ENCODE assay signal across 20 cellular contexts in genomic region chr20:1973921-1974440, GRCh38. TPM values are rescaled to one million over a fixed set of nuclear protein-coding genes. Genes with fewer than 3 reads are reported as not detected.
DNase-seq lines count a peak whose midpoint lies in the region; TF ChIP-seq lines count a peak whose summit lies in the region.
"Had no signal": no experiment of that assay in that cellular context is flagged by ENCODE, and none has a peak within 500 bp of the region (broad histone marks: within the 10 kb centered on the region; RNA-seq: fewer than 3 reads in every experiment).

No MANE protein-coding gene starts in this region.

- DNase-seq in G401 (ENCODE audit: low spot score) (peak; percentile 66), WERI-Rb-1 (peak; percentile 27), endodermal cell (peak; percentile 33), neural progenitor cell (ENCODE audit: low spot score) (no peak), cortex of kidney (lab: John Stamatoyannopoulos, UW) (no peak), left ventricle myocardium inferior (no peak)
- no peak for DNase-seq in activated CD4-positive, alpha-beta T cell treated with anti-CD3 and anti-CD28 coated beads for 4 hours
- DNase-seq: 8988T; CD4-positive, alpha-beta memory T cell; DMS153; DMS79; GF-D8; HCEC 1CT; IMR-90 had no signal

- H3K27me3 ChIP-seq in WERI-Rb-1 (ENCODE audit: insufficient read depth, low read depth, severe bottlenecking) (no peaks in the 10 kb centered on the region), endodermal cell (ENCODE audit: control insufficient read depth, insufficient read depth, low read length, poor library complexity, severe bottlenecking) (peaks cover 15% of the 10 kb centered on the region), neural progenitor cell (peaks cover 2% of the 10 kb centered on the region), left ventricle myocardium inferior (ENCODE audit: low read depth) (peaks cover 73% of the 10 kb centered on the region)
- H3K27me3 ChIP-seq: BLaER1 had no signal

- TF ChIP-seq CTCF in WERI-Rb-1 (IDR thresholded peaks at IDR 0.05; ENCODE audit: low read depth, low read length) = no peak
- TF ChIP-seq CTCF in endodermal cell (conservative IDR thresholded peaks at IDR 0.05) = no peak
- TF ChIP-seq CTCF in neural progenitor cell (IDR thresholded peaks at IDR 0.05) = no peak
- TF ChIP-seq CTCF in left ventricle myocardium inferior (IDR thresholded peaks at IDR 0.05; ENCODE audit: borderline replicate concordance) = no peak

- no peak overlapping the region for H2AFZ ChIP-seq in neural progenitor cell (replicated peaks)

- peaks cover 37% of the 10 kb centered on the region for H3F3A ChIP-seq in neural progenitor cell (ENCODE audit: low read depth)

- H3K4me1 Mint-ChIP-seq in endodermal cell = peaks cover 10% of the 10 kb centered on the region
- H3K4me1 Mint-ChIP-seq in neural progenitor cell = peaks cover 51% of the 10 kb centered on the region
- H3K4me1 Mint-ChIP-seq: CD14-positive monocyte; CD4-positive, alpha-beta memory T cell had no signal

- intact Hi-C loops in left ventricle myocardium inferior (cut with micrococcal nuclease) = no loop called here

- H3K4me1 ChIP-seq in endodermal cell (ENCODE audit: control insufficient read depth, insufficient read depth, low read length) = peaks cover 5% of the 10 kb centered on the region
- H3K4me1 ChIP-seq in neural progenitor cell = peaks cover 63% of the 10 kb centered on the region
- no peaks in the 10 kb centered on the region for H3K4me1 ChIP-seq in left ventricle myocardium inferior

- H3K27me3 Mint-ChIP-seq in endodermal cell (ENCODE audit: insufficient read depth) (peaks cover 7% of the 10 kb centered on the region), neural progenitor cell (ENCODE audit: insufficient read depth, low read depth) (peaks cover 4% of the 10 kb centered on the region)

- peaks cover 11% of the 10 kb centered on the region for H4K20me1 ChIP-seq in neural progenitor cell (ENCODE audit: low read depth)
- H4K20me1 ChIP-seq: BLaER1 had no signal

- no peak overlapping the region for H3K9ac ChIP-seq in endodermal cell (ENCODE audit: extremely low read depth, low read length, poor library complexity, severe bottlenecking)
- no peak overlapping the region for H3K9ac ChIP-seq in neural progenitor cell
- H3K9ac ChIP-seq: BLaER1 had no signal

- in situ Hi-C loops in G401 (cut with HindIII; ENCODE audit: low sequenced_read_pairs) = no loop called here

- no peaks in the 10 kb centered on the region for H3K36me3 ChIP-seq in WERI-Rb-1
- no peaks in the 10 kb centered on the region for H3K36me3 ChIP-seq in endodermal cell (ENCODE audit: control insufficient read depth, insufficient read depth, low read length)
- H3K36me3 ChIP-seq in neural progenitor cell = no peaks in the 10 kb centered on the region
- no peaks in the 10 kb centered on the region for H3K36me3 ChIP-seq in left ventricle myocardium inferior
- H3K36me3 ChIP-seq: BLaER1 had no signal

- H3K36me3 Mint-ChIP-seq in endodermal cell (ENCODE audit: low read depth) (no peaks in the 10 kb centered on the region), neural progenitor cell (no peaks in the 10 kb centered on the region)
- H3K36me3 Mint-ChIP-seq: CD14-positive monocyte; CD4-positive, alpha-beta memory T cell had no signal

- no peaks in the 10 kb centered on the region for H3K79me2 ChIP-seq in neural progenitor cell (ENCODE audit: low read depth)

- no peak overlapping the region; the same call in 1 of the 2 replicates for H3K4me3 ChIP-seq in WERI-Rb-1 (ENCODE audit: low read depth, low read length)
- no peak overlapping the region for H3K4me3 ChIP-seq in endodermal cell (ENCODE audit: low read length)
- no peak overlapping the region for H3K4me3 ChIP-seq in neural progenitor cell
- no peak overlapping the region for H3K4me3 ChIP-seq in left ventricle myocardium inferior
- H3K4me3 ChIP-seq: BLaER1, GM12878 had no signal

- H3K9me3 ChIP-seq in WERI-Rb-1 (ENCODE audit: severe bottlenecking) (no peaks in the 10 kb centered on the region), endodermal cell (ENCODE audit: control insufficient read depth, low read length) (no peaks in the 10 kb centered on the region), neural progenitor cell (ENCODE audit: low read depth) (no peaks in the 10 kb centered on the region), left ventricle myocardium inferior (replicated peaks) (no peaks in the 10 kb centered on the region)
- H3K9me3 ChIP-seq: BLaER1 had no signal

- 91 to 93% methylated on average over 3 to 10 of the region's 10 CpGs for WGBS in endodermal cell (ENCODE audit: insufficient coverage in 1 of 2, insufficient read length in 1 of 2), 2 experiments

- no peak overlapping the region for H3K27ac Mint-ChIP-seq in endodermal cell
- no peak overlapping the region for H3K27ac Mint-ChIP-seq in neural progenitor cell
- H3K27ac Mint-ChIP-seq: CD4-positive, alpha-beta memory T cell had no signal

- H3K4me3 Mint-ChIP-seq in endodermal cell (no peak overlapping the region), neural progenitor cell (no peak overlapping the region)
- H3K4me3 Mint-ChIP-seq: CD4-positive, alpha-beta memory T cell had no signal

- no peaks in the 10 kb centered on the region for H3K9me3 Mint-ChIP-seq in endodermal cell
- H3K9me3 Mint-ChIP-seq in neural progenitor cell = no peaks in the 10 kb centered on the region
- H3K9me3 Mint-ChIP-seq: CD4-positive, alpha-beta memory T cell had no signal

- H3K27ac ChIP-seq in WERI-Rb-1 = no peak overlapping the region
- no peak overlapping the region for H3K27ac ChIP-seq in endodermal cell (ENCODE audit: low read depth, low read length)
- H3K27ac ChIP-seq in neural progenitor cell = no peak overlapping the region
- no peak overlapping the region for H3K27ac ChIP-seq in left ventricle myocardium inferior (replicated peaks)
- H3K27ac ChIP-seq: BLaER1 had no signal

- H3K4me2 ChIP-seq in neural progenitor cell = peak overlapping the region; percentile 58
- H3K4me2 ChIP-seq: BLaER1 had no signal

RNA-seq across cellular contexts. Expression of gene PDYN, which starts 19.9 kb away (rescaled TPM):
- total RNA-seq in G401 (2014; rRNA removed; shearing (Covaris generic)) = not detected in 2 replicates
- total RNA-seq in endodermal cell (under 1 TPM; 0.51 to 0.71 TPM), neural progenitor cell (ENCODE audit: low replicate concordance) (0.12 and 0.30 TPM in 2 replicates), left ventricle myocardium inferior (not detected)
- polyA plus RNA-seq in endodermal cell (2013, experiment 1 of 2) = 2.6 TPM
- 2.4 TPM for polyA plus RNA-seq in endodermal cell (2013, experiment 2 of 2)
- total RNA-seq: A673; CD4-positive, alpha-beta memory T cell; Daoy; GM12878; IMR-90 had no signal
- polyA plus RNA-seq: AG04450; CD14-positive monocyte; CD4-positive, alpha-beta memory T cell; GM12878; IMR-90 had no signal

Comparison
In these comparisons a context has a peak if more than half of its experiments do, and no peak if none do; other contexts are left out.
1. DNase-seq: peak in G401 (single experiment), WERI-Rb-1 (single experiment) and endodermal cell (single experiment); none in neural progenitor cell (single experiment), cortex of kidney (single experiment), activated CD4-positive, alpha-beta T cell treated with anti-CD3 and anti-CD28 coated beads for 4 hours (0 of 2) and left ventricle myocardium inferior (single experiment).